In the genomic region with DNA sequence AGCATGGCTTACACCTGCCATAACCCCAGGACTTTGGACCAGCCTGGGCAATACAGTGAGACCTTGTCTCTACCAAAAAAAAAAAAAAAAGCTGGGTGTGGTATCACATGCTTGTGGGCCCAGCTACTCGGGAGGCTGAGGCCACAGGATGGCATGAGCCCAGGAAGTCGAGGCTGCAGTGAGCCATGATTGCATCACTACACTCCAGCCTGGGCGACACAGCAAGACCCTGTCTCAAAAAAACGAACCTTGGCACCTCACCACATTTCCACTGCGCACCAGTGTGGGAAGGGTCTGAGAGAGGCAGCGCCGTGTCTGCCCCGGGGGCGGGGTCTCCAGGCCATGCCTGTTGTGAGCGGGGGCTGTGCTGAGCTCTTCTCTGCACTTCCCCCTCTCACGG, we compare ENCODE assay signal across 16 cellular contexts. TPM values are rescaled to one million over a fixed set of nuclear protein-coding genes. Genes with fewer than 3 reads are reported as not detected.
DNase-seq lines count a peak whose midpoint lies in the region; ATAC-seq, FAIRE-seq and TF ChIP-seq lines count a peak whose summit lies in the region.
"Had no signal": no experiment of that assay in that cellular context is flagged by ENCODE, and none has a peak within 500 bp of the region (broad histone marks: within the 10 kb centered on the region; RNA-seq: fewer than 3 reads in every experiment).

No MANE protein-coding gene starts in this region.

- ATAC-seq in HepG2, result no peak
- ATAC-seq in right lobe of liver, result no peak
- no peak for ATAC-seq in GM21576 (IDR thresholded peaks at IDR 0.05; ENCODE audit: unreplicated experiment)

- TF ChIP-seq POLR2A in HepG2 (IDR thresholded peaks at IDR 0.05; ENCODE audit: insufficient read depth in 1 of 2, low read depth in 2 of 2, low read length in 2 of 2), result no peak
- TF ChIP-seq POLR2A in right lobe of liver (IDR thresholded peaks at IDR 0.05), result no peak

- 69% methylated on average over 10 of the region's 11 CpGs for WGBS in HepG2 (ENCODE audit: low lambda C conversion rate)
- 42% methylated on average over 9 of the region's 11 CpGs for WGBS in right lobe of liver (ENCODE audit: insufficient coverage, low coverage, low lambda C conversion rate, missing lambda C conversion rate)

- H3K4me3 ChIP-seq in HepG2 (replicated peaks in 1 of 3; ENCODE audit: insufficient read depth in 1 of 3, low read depth in 2 of 3, low read length in 3 of 3) (no peak overlapping the region), right lobe of liver (no peak overlapping the region), fibroblast of mammary gland (ENCODE audit: control insufficient read depth, low read depth, low read length) (no peak overlapping the region)
- H3K4me3 ChIP-seq: MG63, uterus had no signal

- intact Hi-C loops in HepG2 (cut with micrococcal nuclease; ENCODE audit: unreplicated experiment) (no loop called here), right lobe of liver (cut with DNase I) (no loop called here)

- H3K36me3 ChIP-seq in HepG2 (replicated peaks in 1 of 2; ENCODE audit: control insufficient read depth in 1 of 2, insufficient read depth in 2 of 2, low read length in 2 of 2), result peaks cover 33 to 48% of the 10 kb centered on the region in 2 experiments
- H3K36me3 ChIP-seq in right lobe of liver, result peaks cover 0 to 38% (median 6%) of the 10 kb centered on the region in 4 donors
- H3K36me3 ChIP-seq: MG63, uterus had no signal

- no peak overlapping the region for H3K4me2 ChIP-seq in HepG2 (ENCODE audit: low read depth, low read length)

- peak overlapping the region; percentile 58 for H3K4me3 Mint-ChIP-seq in T-helper 2 cell treated with Interferon-gamma antibody and Interleukin-4, amounts not matched to agents 5 μg/mL and 100 μg/mL, for 36 hours
- H3K4me3 Mint-ChIP-seq: brain had no signal

- peaks cover 50% of the 10 kb centered on the region for H3K36me3 Mint-ChIP-seq in T-helper 2 cell treated with Interferon-gamma antibody and Interleukin-4, amounts not matched to agents 5 μg/mL and 100 μg/mL, for 36 hours (ENCODE audit: low read depth)

- no peak overlapping the region for H3K9ac ChIP-seq in HepG2 (ENCODE audit: insufficient read depth, low read depth, low read length)

- in situ Hi-C loops in HepG2 (cut with HindIII; ENCODE audit: extremely low pct_ligation_motif_present, low pct_unique_long_range_greater_than_20kb), result no loop called here

- CTCF ChIA-PET in HepG2 (lab: Yijun Ruan, JAX; ENCODE audit: low intra/inter-chr PET ratio, low total read pairs), result no interaction called here

- TF ChIP-seq RAD21 in HepG2 (CRISPR knock-in tag; IDR thresholded peaks at IDR 0.05), result no peak

- H3K9me3 Mint-ChIP-seq in T-helper 2 cell treated with Interferon-gamma antibody and Interleukin-4, amounts not matched to agents 5 μg/mL and 100 μg/mL, for 36 hours, result no peaks in the 10 kb centered on the region
- H3K9me3 Mint-ChIP-seq: brain had no signal

- H3K27ac ChIP-seq in HepG2 (ENCODE audit: extremely low read length, insufficient read depth, low read length), result no peak overlapping the region
- H3K27ac ChIP-seq in right lobe of liver, result no peak overlapping the region
- H3K27ac ChIP-seq: uterus had no signal

- H3K9me3 ChIP-seq in HepG2 (ENCODE audit: low read length) (no peaks in the 10 kb centered on the region), right lobe of liver (no peaks in the 10 kb centered on the region)
- H3K9me3 ChIP-seq: MG63, uterus had no signal

- BruUV-seq in HepG2 (replicated peaks; lab: Mats Ljungman, UMichigan), result no TSS peak

- peak overlapping the region; percentile 87 for H3K27ac Mint-ChIP-seq in T-helper 2 cell treated with Interferon-gamma antibody and Interleukin-4, amounts not matched to agents 5 μg/mL and 100 μg/mL, for 36 hours
- H3K27ac Mint-ChIP-seq: progenitor cell of endocrine pancreas had no signal

- peaks cover 53% of the 10 kb centered on the region for H3K4me1 Mint-ChIP-seq in T-helper 2 cell treated with Interferon-gamma antibody and Interleukin-4, amounts not matched to agents 5 μg/mL and 100 μg/mL, for 36 hours (ENCODE audit: low read depth)

- POLR2A ChIA-PET in HepG2 (lab: Yijun Ruan, JAX), result no interaction called here

- TF ChIP-seq EP300 in HepG2 (IDR thresholded peaks at IDR 0.05; ENCODE audit: low read depth in 2 of 2, low read length in 2 of 2) (no peak), HepG2 (CRISPR knock-in tag; IDR thresholded peaks at IDR 0.05; ENCODE audit: borderline replicate concordance) (no peak)

- FAIRE-seq in HepG2 (lab: Jason Lieb, UNC), result no peak
- FAIRE-seq: kidney had no signal

- H3K27me3 ChIP-seq in HepG2 (ENCODE audit: control insufficient read depth in 1 of 2, insufficient read depth in 2 of 2, low read length in 2 of 2) (no peaks in the 10 kb centered on the region), right lobe of liver (no peaks in the 10 kb centered on the region)
- H3K27me3 ChIP-seq: MG63, uterus had no signal

- H3K4me1 ChIP-seq in HepG2 (ENCODE audit: insufficient read depth, low read length) (peaks cover 56% of the 10 kb centered on the region), right lobe of liver (peaks cover 0 to 13% (median 5%) of the 10 kb centered on the region in 4 donors)
- H3K4me1 ChIP-seq: uterus had no signal

- TF ChIP-seq CTCF in HepG2 (CRISPR knock-in tag; IDR thresholded peaks at IDR 0.05) (no peak), right lobe of liver (IDR thresholded peaks at IDR 0.05) (no peak), fibroblast of mammary gland (conservative IDR thresholded peaks at IDR 0.05; ENCODE audit: control insufficient read depth, insufficient read depth, low read depth, low read length) (no peak)

- peaks cover 12% of the 10 kb centered on the region; the same call in 1 of the 2 replicates for H4K20me1 ChIP-seq in HepG2 (ENCODE audit: insufficient read depth, low read length)

- H3K27me3 Mint-ChIP-seq in T-helper 2 cell treated with Interferon-gamma antibody and Interleukin-4, amounts not matched to agents 5 μg/mL and 100 μg/mL, for 36 hours (ENCODE audit: low read depth), result no peaks in the 10 kb centered on the region
- H3K27me3 Mint-ChIP-seq: brain had no signal

- DNase-seq in HepG2 (ENCODE audit: low spot score) (no peak), right lobe of liver (no peak), fibroblast of mammary gland (ENCODE audit: low read depth) (peak; percentile 21), COR-L47 (lab: John Stamatoyannopoulos, UW) (no peak), EL (no peak), AML-193 (lab: John Stamatoyannopoulos, UW) (no peak)
- DNase-seq in T-helper 2 cell treated with Interferon-gamma antibody and Interleukin-4, amounts not matched to agents 5 μg/mL and 100 μg/mL, for 36 hours (ENCODE audit: low spot score), result no peak
- DNase-seq: H7; MG63; NCI-H748 treated with DMSO at 0.1 percent for 48 hours; stimulated activated CD8-positive, alpha-beta memory T cell treated with anti-CD3 and anti-CD28 coated beads, Interleukin-4, amount 100 ng/mL, for 48 hours; uterus had no signal

- peaks cover 30% of the 10 kb centered on the region for H3K79me2 ChIP-seq in HepG2 (ENCODE audit: insufficient read depth, low read length)

- no peak overlapping the region for H2AFZ ChIP-seq in HepG2 (ENCODE audit: low read length)

TF ChIP-seq in HepG2, 621 proteins besides CTCF, POLR2A, EP300 and RAD21 (continues in another document):
- TF ChIP-seq RFX1 (IDR thresholded peaks at IDR 0.05) (no peak), POLR2AphosphoS2 (IDR thresholded peaks at IDR 0.05; ENCODE audit: low read depth, low read length) (no peak)
- TF ChIP-seq, protein P1, sequence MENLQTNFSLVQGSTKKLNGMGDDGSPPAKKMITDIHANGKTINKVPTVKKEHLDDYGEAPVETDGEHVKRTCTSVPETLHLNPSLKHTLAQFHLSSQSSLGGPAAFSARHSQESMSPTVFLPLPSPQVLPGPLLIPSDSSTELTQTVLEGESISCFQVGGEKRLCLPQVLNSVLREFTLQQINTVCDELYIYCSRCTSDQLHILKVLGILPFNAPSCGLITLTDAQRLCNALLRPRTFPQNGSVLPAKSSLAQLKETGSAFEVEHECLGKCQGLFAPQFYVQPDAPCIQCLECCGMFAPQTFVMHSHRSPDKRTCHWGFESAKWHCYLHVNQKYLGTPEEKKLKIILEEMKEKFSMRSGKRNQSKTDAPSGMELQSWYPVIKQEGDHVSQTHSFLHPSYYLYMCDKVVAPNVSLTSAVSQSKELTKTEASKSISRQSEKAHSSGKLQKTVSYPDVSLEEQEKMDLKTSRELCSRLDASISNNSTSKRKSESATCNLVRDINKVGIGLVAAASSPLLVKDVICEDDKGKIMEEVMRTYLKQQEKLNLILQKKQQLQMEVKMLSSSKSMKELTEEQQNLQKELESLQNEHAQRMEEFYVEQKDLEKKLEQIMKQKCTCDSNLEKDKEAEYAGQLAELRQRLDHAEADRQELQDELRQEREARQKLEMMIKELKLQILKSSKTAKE (CRISPR knock-in tag; IDR thresholded peaks at IDR 0.05; ENCODE audit: borderline replicate concordance), result no peak

RNA-seq across cellular contexts. Expression of a gene that starts 6.3 kb away (rescaled TPM):
- 23.5 and 30.6 TPM in 2 replicates for total RNA-seq in HepG2 (2016; rRNA removed; fragmentation: Illumina TruSeq; extraction: Trizol)
- 13.8 and 14.5 TPM in 2 replicates for total RNA-seq in HepG2 (2016; cell fraction: cytosol; rRNA removed; fragmentation: Illumina TruSeq; extraction: Trizol; ENCODE audit: low read depth)
- total RNA-seq in HepG2 (2016; cell fraction: insoluble cytoplasmic fraction; rRNA removed; fragmentation: Illumina TruSeq; extraction: Trizol), result 22.1 and 29.1 TPM in 2 replicates
- 23.0 and 24.3 TPM in 2 replicates for total RNA-seq in HepG2 (2016; cell fraction: membrane; rRNA removed; fragmentation: Illumina TruSeq; extraction: Trizol)
- total RNA-seq in HepG2 (2016; cell fraction: nucleus; rRNA removed; fragmentation: Illumina TruSeq; extraction: Trizol), result 19.3 and 21.6 TPM in 2 replicates
- polyA plus RNA-seq in HepG2 (2011; rRNA removed), result 14.9 and 16.5 TPM in 2 replicates
- 11.3 and 15.5 TPM in 2 replicates for polyA plus RNA-seq in HepG2 (2011; cell fraction: cytosol; rRNA removed)
- 31.3 and 34.0 TPM in 2 replicates for polyA plus RNA-seq in HepG2 (2011; cell fraction: nucleus; rRNA removed)
- polyA plus RNA-seq in HepG2 (2012), result 16.6 and 17.2 TPM in 2 replicates
- 6.9 and 9.7 TPM in 2 replicates for polyA plus RNA-seq in HepG2 (2016; cell fraction: cytosol; fragmentation: Illumina TruSeq; extraction: Trizol; ENCODE audit: low read depth)
- 21.8 and 22.0 TPM in 2 replicates for polyA plus RNA-seq in HepG2 (2016; cell fraction: insoluble cytoplasmic fraction; fragmentation: Illumina TruSeq; extraction: Trizol; ENCODE audit: low read depth)
- 11.2 and 13.0 TPM in 2 replicates for polyA plus RNA-seq in HepG2 (2016; cell fraction: membrane; fragmentation: Illumina TruSeq; extraction: Trizol; ENCODE audit: low read depth)
- polyA plus RNA-seq in HepG2 (2016; cell fraction: nucleus; fragmentation: Illumina TruSeq; extraction: Trizol; ENCODE audit: insufficient read depth, low read depth), result 37.2 and 38.9 TPM in 2 replicates
- polyA minus RNA-seq in HepG2 (2011; rRNA and poly(A)+ RNA removed; ENCODE audit: low replicate concordance), result 46.7 and 47.0 TPM in 2 replicates
- polyA minus RNA-seq in HepG2 (2011; cell fraction: cytosol; rRNA and poly(A)+ RNA removed), result 22.4 and 32.0 TPM in 2 replicates
- polyA minus RNA-seq in HepG2 (2011; cell fraction: nucleus; rRNA and poly(A)+ RNA removed), result 35.9 and 36.8 TPM in 2 replicates
- 10 to 100 TPM; 20.2 to 33.6 (median 29.4) TPM for total RNA-seq in right lobe of liver
